ENCODE assay signal across 3 cellular contexts in genomic region chr2:169684712-169685111, GRCh38. TPM values are rescaled to one million over a fixed set of nuclear protein-coding genes. Genes with fewer than 3 reads are reported as not detected.
"Had no signal": no experiment of that assay in that cellular context is flagged by ENCODE, and none has a peak within 500 bp of the region (broad histone marks: within the 10 kb centered on the region; RNA-seq: fewer than 3 reads in every experiment).

No MANE protein-coding gene starts in this region.

RNA-seq across cellular contexts. Expression of gene CFAP210, which starts 9.5 kb away (rescaled TPM):
- total RNA-seq: GM23338, HT1080, IMR-90 had no signal
- polyA plus RNA-seq: IMR-90 had no signal
